12 cellular contexts compared by ENCODE assay signal in genomic region chr6:160028487-160029275, GRCh38. TPM values are rescaled to one million over a fixed set of nuclear protein-coding genes. Genes with fewer than 3 reads are reported as not detected.
DNase-seq lines count a peak whose midpoint lies in the region; ATAC-seq and TF ChIP-seq lines count a peak whose summit lies in the region.
"Had no signal": no experiment of that assay in that cellular context is flagged by ENCODE, and none has a peak within 500 bp of the region (broad histone marks: within the 10 kb centered on the region; RNA-seq: fewer than 3 reads in every experiment).

No MANE protein-coding gene starts in this region.

- no peak overlapping the region for H4K5ac ChIP-seq in mesendoderm (ENCODE audit: low read length)

- H3K9me3 ChIP-seq in smooth muscle cell (replicated peaks; ENCODE audit: low read depth) = no peaks in the 10 kb centered on the region

- H3K36me3 Mint-ChIP-seq in activated T-cell treated with anti-CD3 and anti-CD28 coated beads, Interleukin-2, amount 50 U/mL, for 24 hours (ENCODE audit: low read depth) = peaks cover 81% of the 10 kb centered on the region
- peaks cover 33% of the 10 kb centered on the region for H3K36me3 Mint-ChIP-seq in chondrocyte (ENCODE audit: low read depth)

- H3K4me1 ChIP-seq in smooth muscle cell (ENCODE audit: low read depth) (peaks cover 17% of the 10 kb centered on the region), mesendoderm (ENCODE audit: control insufficient read depth, low read depth, low read length) (no peaks in the 10 kb centered on the region)

- 99% methylated on average over 8 of the region's 8 CpGs for WGBS in smooth muscle cell (ENCODE audit: low lambda C conversion rate)
- no CpG with 5 or more reads among the region's 8 CpGs for WGBS in mesendoderm (ENCODE audit: extremely low coverage, insufficient coverage, low lambda C conversion rate)

- H3K4me2 ChIP-seq in smooth muscle cell = no peak overlapping the region
- H3K4me2 ChIP-seq in mesendoderm (ENCODE audit: low read length) = no peak overlapping the region

- H4K20me1 ChIP-seq in smooth muscle cell (ENCODE audit: low read depth) = no peaks in the 10 kb centered on the region

- H4K8ac ChIP-seq in mesendoderm (ENCODE audit: low read depth, low read length) = no peak overlapping the region

- H3K4me1 Mint-ChIP-seq in activated T-cell treated with anti-CD3 and anti-CD28 coated beads, Interleukin-2, amount 50 U/mL, for 24 hours (ENCODE audit: low read depth) = peaks cover 25% of the 10 kb centered on the region
- peaks cover 49% of the 10 kb centered on the region for H3K4me1 Mint-ChIP-seq in chondrocyte (ENCODE audit: low read depth)

- TF ChIP-seq CTCF in chondrocyte (IDR thresholded peaks at IDR 0.05) (peak; percentile 22), smooth muscle cell (IDR thresholded peaks at IDR 0.05; ENCODE audit: borderline replicate concordance, insufficient read depth, poor library complexity, severe bottlenecking) (no peak), GM10266 (IDR thresholded peaks at IDR 0.05; ENCODE audit: control insufficient read depth, insufficient read depth, low read depth, missing control alignments) (no peak)

- H3K27ac Mint-ChIP-seq in activated T-cell treated with anti-CD3 and anti-CD28 coated beads, Interleukin-2, amount 50 U/mL, for 24 hours = peak overlapping the region; percentile 85
- peak overlapping the region; percentile 96 for H3K27ac Mint-ChIP-seq in chondrocyte (ENCODE audit: unreplicated experiment)

- DNase-seq in activated T-cell treated with anti-CD3 and anti-CD28 coated beads, Interleukin-2, amount 50 U/mL, for 24 hours = no peak
- no peak for DNase-seq in activated T-cell treated with anti-CD3 and anti-CD28 coated beads, Interleukin-2, amount 50 U/mL, for 48 hours
- DNase-seq in chondrocyte (ENCODE audit: low spot score) (no peak), smooth muscle cell (lab: John Stamatoyannopoulos, UW; ENCODE audit: unreplicated experiment) (no peak), mesendoderm (no peak), GM10266 (ENCODE audit: extremely low spot score) (no peak)
- DNase-seq: ACHN; NCI-H446; stimulated activated CD4-positive, alpha-beta T cell treated with anti-CD3 and anti-CD28 coated beads, Interleukin-15, amount 100 ng/mL, for 24 hours had no signal

- no peak overlapping the region for H2AK5ac ChIP-seq in mesendoderm (ENCODE audit: low read length)

- no peak overlapping the region for H3K4ac ChIP-seq in mesendoderm (ENCODE audit: low read depth, low read length)

- no peak overlapping the region for H2BK15ac ChIP-seq in mesendoderm (replicated peaks; ENCODE audit: low read depth)

- H3K4me3 Mint-ChIP-seq in activated T-cell treated with anti-CD3 and anti-CD28 coated beads, Interleukin-2, amount 50 U/mL, for 24 hours = no peak overlapping the region
- no peak overlapping the region for H3K4me3 Mint-ChIP-seq in chondrocyte (ENCODE audit: unreplicated experiment)

- no peak overlapping the region for H2BK120ac ChIP-seq in mesendoderm (ENCODE audit: low read depth, low read length)

- H3K4me3 ChIP-seq in smooth muscle cell (no peak overlapping the region), mesendoderm (ENCODE audit: low read length) (no peak overlapping the region)

- no peak overlapping the region for H2AFZ ChIP-seq in smooth muscle cell (ENCODE audit: low read depth)

- H3K27me3 Mint-ChIP-seq in activated T-cell treated with anti-CD3 and anti-CD28 coated beads, Interleukin-2, amount 50 U/mL, for 24 hours = no peaks in the 10 kb centered on the region
- no peaks in the 10 kb centered on the region for H3K27me3 Mint-ChIP-seq in chondrocyte (ENCODE audit: low read depth)

- H3K79me2 ChIP-seq in smooth muscle cell (ENCODE audit: low read depth) (no peaks in the 10 kb centered on the region), mesendoderm (ENCODE audit: control insufficient read depth, insufficient read depth, low read length) (no peaks in the 10 kb centered on the region)

- H3K9me3 Mint-ChIP-seq in activated T-cell treated with anti-CD3 and anti-CD28 coated beads, Interleukin-2, amount 50 U/mL, for 24 hours = no peaks in the 10 kb centered on the region
- H3K9me3 Mint-ChIP-seq in chondrocyte (ENCODE audit: low read depth) = no peaks in the 10 kb centered on the region

- peaks cover 4% of the 10 kb centered on the region for H3K36me3 ChIP-seq in smooth muscle cell (ENCODE audit: low read depth)
- peaks cover 5% of the 10 kb centered on the region for H3K36me3 ChIP-seq in mesendoderm (ENCODE audit: control insufficient read depth, insufficient read depth, low read length)

- no peak overlapping the region for H3K23ac ChIP-seq in mesendoderm (ENCODE audit: low read length)

- H3K56ac ChIP-seq in mesendoderm (ENCODE audit: low read length) = no peak overlapping the region

- H3K79me1 ChIP-seq in mesendoderm (ENCODE audit: low read length) = no peaks in the 10 kb centered on the region

- H3K9ac ChIP-seq in smooth muscle cell (ENCODE audit: low read depth) (peak overlapping the region; percentile 41), mesendoderm (ENCODE audit: low read length) (no peak overlapping the region)

- peak overlapping the region; percentile 96 for H3K27ac ChIP-seq in smooth muscle cell (ENCODE audit: low read depth)
- no peak overlapping the region for H3K27ac ChIP-seq in mesendoderm (ENCODE audit: low read depth, low read length)
- H3K27ac ChIP-seq: HL-60 had no signal

- peaks cover 22% of the 10 kb centered on the region for H3F3A ChIP-seq in smooth muscle cell (ENCODE audit: low read depth)

- H3K27me3 ChIP-seq in smooth muscle cell (ENCODE audit: low read depth) (no peaks in the 10 kb centered on the region), mesendoderm (ENCODE audit: insufficient read depth, low read length, poor library complexity) (no peaks in the 10 kb centered on the region)

- H3K18ac ChIP-seq in mesendoderm (ENCODE audit: low read length) = no peak overlapping the region

- no peak overlapping the region for H2BK5ac ChIP-seq in mesendoderm (ENCODE audit: low read length)

- ATAC-seq in HG03432 (IDR thresholded peaks at IDR 0.05; ENCODE audit: unreplicated experiment) (peak; percentile 65), HG02852 (IDR thresholded peaks at IDR 0.05; ENCODE audit: unreplicated experiment) (no peak)

RNA-seq across cellular contexts. Expression of gene IGF2R, which starts 59.8 kb away (rescaled TPM):
- 205 to 247 TPM (median 242 TPM) in 3 replicates for total RNA-seq in chondrocyte
- 64.5 and 77.4 TPM in 2 replicates for total RNA-seq in smooth muscle cell
- 43.9 and 44.7 TPM in 2 replicates for polyA plus RNA-seq in smooth muscle cell
- 19.9 TPM for polyA plus RNA-seq in mesendoderm (2013, experiment 1 of 2)
- 19.9 TPM for polyA plus RNA-seq in mesendoderm (2013, experiment 2 of 2)
